7 cellular contexts compared by ENCODE assay signal in genomic region chr19:7533925-7534480, GRCh38. TPM values are rescaled to one million over a fixed set of nuclear protein-coding genes. Genes with fewer than 3 reads are reported as not detected.
DNase-seq lines count a peak whose midpoint lies in the region; ATAC-seq and TF ChIP-seq lines count a peak whose summit lies in the region.

No MANE protein-coding gene starts in this region.

- H3K27ac ChIP-seq in parathyroid adenoma = peak overlapping the region; percentile 86
- peak overlapping the region; percentile 58 for H3K27ac ChIP-seq in thymus (ENCODE audit: low read depth)

- TF ChIP-seq CTCF in parathyroid adenoma (IDR thresholded peaks at IDR 0.05) = no peak

- H3K9me3 ChIP-seq in adipocyte (ENCODE audit: control insufficient read depth, low read length) (no peaks in the 10 kb centered on the region), parathyroid adenoma (ENCODE audit: control insufficient read depth, low read length) (no peaks in the 10 kb centered on the region), thymus (ENCODE audit: control insufficient read depth) (no peaks in the 10 kb centered on the region)

- no peaks in the 10 kb centered on the region for H3K27me3 ChIP-seq in adipocyte (replicated peaks; ENCODE audit: control insufficient read depth, insufficient read depth, low read length)
- no peaks in the 10 kb centered on the region for H3K27me3 ChIP-seq in parathyroid adenoma (ENCODE audit: control insufficient read depth, insufficient read depth, low read length)
- no peaks in the 10 kb centered on the region for H3K27me3 ChIP-seq in thymus (ENCODE audit: control insufficient read depth, insufficient read depth)

- H2AFZ ChIP-seq in parathyroid adenoma = peak overlapping the region; percentile 91

- H3K4me3 ChIP-seq in adipocyte (ENCODE audit: low read length) = peak overlapping the region; percentile 97
- H3K4me3 ChIP-seq in parathyroid adenoma (ENCODE audit: low read depth, low read length) = peak overlapping the region; percentile 62
- H3K4me3 ChIP-seq in thymus (ENCODE audit: low read length) = peak overlapping the region; percentile 80

- H3K4me1 ChIP-seq in adipocyte (ENCODE audit: control insufficient read depth, insufficient read depth, low read length) (peaks cover 10% of the 10 kb centered on the region), parathyroid adenoma (no peaks in the 10 kb centered on the region), thymus (ENCODE audit: control insufficient read depth, insufficient read depth, low read length) (no peaks in the 10 kb centered on the region)

- peak; percentile 90 for DNase-seq in NCI-H1105 (lab: John Stamatoyannopoulos, UW)
- peak; percentile 81 for DNase-seq in T follicular helper cell (ENCODE audit: low read depth)
- DNase-seq in adipocyte (ENCODE audit: low read depth) = peak; percentile 95
- peak; percentile 92 for DNase-seq in Right ventricle myocardium superior

- H3K36me3 ChIP-seq in adipocyte (ENCODE audit: control insufficient read depth, insufficient read depth, low read length, severe bottlenecking) = peaks cover 25% of the 10 kb centered on the region
- no peaks in the 10 kb centered on the region for H3K36me3 ChIP-seq in parathyroid adenoma (ENCODE audit: control insufficient read depth, insufficient read depth, low read length)
- peaks cover 22% of the 10 kb centered on the region for H3K36me3 ChIP-seq in thymus (ENCODE audit: control insufficient read depth, insufficient read depth)

- WGBS in thymus = under 1% methylated on average over 41 of the region's 41 CpGs

- peak; percentile 33 for ATAC-seq in GM18907 (IDR thresholded peaks at IDR 0.05; ENCODE audit: unreplicated experiment)
- peak; percentile 81 for ATAC-seq in Right ventricle myocardium superior (ENCODE audit: poor library complexity)

- intact Hi-C loops in Right ventricle myocardium superior (cut with DNase I) = no loop called here

- H3K79me2 ChIP-seq in parathyroid adenoma = no peaks in the 10 kb centered on the region

- peak overlapping the region; percentile 61 for H3K4me2 ChIP-seq in parathyroid adenoma (ENCODE audit: low read length)

- H3K9ac ChIP-seq in adipocyte (ENCODE audit: low read length) (peak overlapping the region; percentile 96), parathyroid adenoma (no peak overlapping the region)

RNA-seq across cellular contexts. Expression of gene PNPLA6, which starts 1.5 kb away (rescaled TPM):
- 50.4 TPM for total RNA-seq in Right ventricle myocardium superior
- polyA plus RNA-seq in thymus = 75.3 TPM

RNA-seq across cellular contexts. Expression of gene MCOLN1, which starts 11.6 kb away (rescaled TPM):
- total RNA-seq in Right ventricle myocardium superior = 17.5 TPM
- 41.0 TPM for polyA plus RNA-seq in thymus

RNA-seq across cellular contexts. Expression of gene ZNF358, which starts 18.1 kb away (rescaled TPM):
- total RNA-seq in Right ventricle myocardium superior = 92.1 TPM
- 23.5 TPM for polyA plus RNA-seq in thymus

RNA-seq across cellular contexts. Expression of gene PEX11G, which starts 45.2 kb away (rescaled TPM):
- 0.97 TPM for total RNA-seq in Right ventricle myocardium superior
- 4.8 TPM for polyA plus RNA-seq in thymus

Comparison
In these comparisons a context has a peak if more than half of its experiments do, and no peak if none do; other contexts are left out.
1. Peak in every context shown above with its lines: DNase-seq, ATAC-seq, H3K4me3 ChIP-seq and H3K27ac ChIP-seq.